Comparison of ENCODE assay signal across 14 cellular contexts in genomic region chr1:153570874-153571273, GRCh38. TPM values are rescaled to one million over a fixed set of nuclear protein-coding genes. Genes with fewer than 3 reads are reported as not detected.
A peak's percentile ranks its signal among the peaks of the same experiment; 100 is the strongest.
DNase-seq lines count a peak whose midpoint lies in the region; ATAC-seq and TF ChIP-seq lines count a peak whose summit lies in the region.
"Had no signal": no experiment of that assay in that cellular context is flagged by ENCODE, and none has a peak within 500 bp of the region (broad histone marks: within the 10 kb centered on the region; RNA-seq: fewer than 3 reads in every experiment).

No MANE protein-coding gene starts in this region.

- POLR2A ChIA-PET in RWPE1 (lab: Yijun Ruan, JAX; ENCODE audit: low non-redundant PET) = no interaction called here
- POLR2A ChIA-PET in PC-3 (lab: Charles Lee; ENCODE audit: unreplicated experiment) = interaction anchor here (0.6 kb wide), 1 partner anchor 75 kb away, joined by 5 read pairs; no protein-coding TSS in a partner anchor

- H3K9me3 ChIP-seq in neural progenitor cell (ENCODE audit: low read depth) (no peaks in the 10 kb centered on the region), PC-3 (ENCODE audit: low read length) (no peaks in the 10 kb centered on the region)

- no peaks in the 10 kb centered on the region for H3K27me3 Mint-ChIP-seq in Calu3 (ENCODE audit: unreplicated experiment)
- peaks cover 12% of the 10 kb centered on the region for H3K27me3 Mint-ChIP-seq in neural progenitor cell (ENCODE audit: insufficient read depth, low read depth)

- CTCF ChIA-PET in Calu3 (lab: Charles Lee) = interaction anchor here (0.7 to 2.2 kb wide), 6 partner anchors 38 to 1916 kb away, joined by 3 to 8 read pairs (median 4); no protein-coding TSS in a partner anchor
- CTCF ChIA-PET in RWPE1 (lab: Yijun Ruan, JAX) = interaction anchor here (0.6 to 2.4 kb wide), 2 partner anchors 60 to 64 kb away, joined by 3 to 18 read pairs; no protein-coding TSS in a partner anchor
- CTCF ChIA-PET in PC-3 (lab: Charles Lee) = interaction anchor here (0.6 kb wide), 2 partner anchors 73 to 1080 kb away, joined by 3 to 6 read pairs; no protein-coding TSS in a partner anchor

- H3F3A ChIP-seq in neural progenitor cell (ENCODE audit: low read depth) (peaks cover under 1% of the 10 kb centered on the region), PC-3 (ENCODE audit: low read length, unreplicated experiment) (peaks cover 7% of the 10 kb centered on the region)

- DNase-seq in COLO668 (lab: John Stamatoyannopoulos, UW; ENCODE audit: unreplicated experiment) = peak; percentile 66
- DNase-seq in Calu3 = no peak
- no peak for DNase-seq in RWPE1 (ENCODE audit: low spot score)
- DNase-seq in neural progenitor cell (ENCODE audit: low spot score) = no peak
- no peak for DNase-seq in medulla oblongata (ENCODE audit: extremely low spot score)
- no peak for DNase-seq in PC-3
- DNase-seq: HCEC 1CT, NCI-H2029, NCI-H2171 treated with DMSO at 0.1 percent for 48 hours had no signal

- H3K9ac ChIP-seq in neural progenitor cell (no peak overlapping the region), PC-3 (ENCODE audit: low read length) (no peak overlapping the region)

- H3K27ac Mint-ChIP-seq in Calu3 (ENCODE audit: unreplicated experiment) (peak overlapping the region; percentile 10), neural progenitor cell (peak overlapping the region; percentile 65)

- H3K27ac ChIP-seq in RWPE1 = 0 out of 2 replicates have a peak overlapping the region, but pooled peaks have one; percentile 5
- no peak overlapping the region for H3K27ac ChIP-seq in neural progenitor cell
- no peak overlapping the region for H3K27ac ChIP-seq in PC-3 (ENCODE audit: low read length)
- H3K27ac ChIP-seq: SK-N-MC had no signal

- no peaks in the 10 kb centered on the region for H3K79me2 ChIP-seq in neural progenitor cell (ENCODE audit: low read depth)
- H3K79me2 ChIP-seq in PC-3 (ENCODE audit: low read length) = peaks cover 4% of the 10 kb centered on the region; the same call in 1 of the 2 replicates

- no peaks in the 10 kb centered on the region for H4K20me1 ChIP-seq in neural progenitor cell (ENCODE audit: low read depth)
- H4K20me1 ChIP-seq in PC-3 (ENCODE audit: low read length) = no peaks in the 10 kb centered on the region
- H4K20me1 ChIP-seq: BLaER1 treated with 17β-estradiol and CSF1 and Interleukin-3, amounts not matched to agents 10 nM and 100 nM had no signal

- H3K36me3 ChIP-seq in neural progenitor cell (no peaks in the 10 kb centered on the region), PC-3 (ENCODE audit: low read depth, low read length) (no peaks in the 10 kb centered on the region)
- H3K36me3 ChIP-seq: BLaER1 treated with 17β-estradiol and CSF1 and Interleukin-3, amounts not matched to agents 10 nM and 100 nM had no signal

- H3K9me3 Mint-ChIP-seq in Calu3 (ENCODE audit: low read depth, unreplicated experiment) (no peaks in the 10 kb centered on the region), neural progenitor cell (peaks cover 7% of the 10 kb centered on the region)
- H3K9me3 Mint-ChIP-seq: IgD-negative memory B cell had no signal

- H2AFZ ChIP-seq in neural progenitor cell (replicated peaks) (no peak overlapping the region), PC-3 (ENCODE audit: low read length) (no peak overlapping the region)

- no peaks in the 10 kb centered on the region for H3K9me2 ChIP-seq in PC-3 (replicated peaks; ENCODE audit: low read length)

- H3K36me3 Mint-ChIP-seq in Calu3 (ENCODE audit: insufficient read depth, unreplicated experiment) (peaks cover 38% of the 10 kb centered on the region), neural progenitor cell (no peaks in the 10 kb centered on the region)

- H3K4me1 Mint-ChIP-seq in Calu3 (ENCODE audit: low read depth, unreplicated experiment) (peaks cover 70% of the 10 kb centered on the region), neural progenitor cell (peaks cover 43% of the 10 kb centered on the region)

- no peaks in the 10 kb centered on the region for H3K27me3 ChIP-seq in neural progenitor cell
- no peaks in the 10 kb centered on the region for H3K27me3 ChIP-seq in PC-3 (ENCODE audit: low read length)
- H3K27me3 ChIP-seq: BLaER1 treated with 17β-estradiol and CSF1 and Interleukin-3, amounts not matched to agents 10 nM and 100 nM had no signal

- TF ChIP-seq CTCF in Calu3 (IDR thresholded peaks at IDR 0.05; ENCODE audit: unreplicated experiment) = no peak
- no peak for TF ChIP-seq CTCF in RWPE1 (conservative IDR thresholded peaks at IDR 0.05; ENCODE audit: low read depth)
- no peak for TF ChIP-seq CTCF in neural progenitor cell (IDR thresholded peaks at IDR 0.05)
- no peak for TF ChIP-seq CTCF in PC-3 (conservative IDR thresholded peaks at IDR 0.05; ENCODE audit: low read depth, low read length)

- ATAC-seq in HG03045 (IDR thresholded peaks at IDR 0.05; ENCODE audit: unreplicated experiment) (no peak), PC-3 (no peak)
- ATAC-seq: Right ventricle myocardium inferior had no signal

- H3K4me1 ChIP-seq in neural progenitor cell = peaks cover 17% of the 10 kb centered on the region
- peaks cover 51% of the 10 kb centered on the region for H3K4me1 ChIP-seq in PC-3 (ENCODE audit: insufficient read depth, low read length)

- H3K4me2 ChIP-seq in neural progenitor cell (no peak overlapping the region), PC-3 (ENCODE audit: low read length) (no peak overlapping the region)

- intact Hi-C loops in Calu3 (cut with micrococcal nuclease; ENCODE audit: unreplicated experiment) = loop anchor here (5.0 kb wide), 1 partner anchor 101 kb away; the partner anchor contains the start of gene ILF2
- intact Hi-C loops in PC-3 (cut with micrococcal nuclease) = no loop called here

- BruUV-seq in Calu3 (replicated peaks; lab: Mats Ljungman, UMichigan) (no TSS peak), PC-3 (replicated peaks; lab: Mats Ljungman, UMichigan) (no TSS peak)

- no peak overlapping the region for H3K4me3 ChIP-seq in neural progenitor cell
- H3K4me3 ChIP-seq in PC-3 (ENCODE audit: low read length) = no peak overlapping the region
- H3K4me3 ChIP-seq: BLaER1 treated with 17β-estradiol and CSF1 and Interleukin-3, amounts not matched to agents 10 nM and 100 nM; SK-N-MC had no signal

- H3K4me3 Mint-ChIP-seq in Calu3 (ENCODE audit: low read depth, unreplicated experiment) (no peak overlapping the region), neural progenitor cell (peak overlapping the region; percentile 39)
- H3K4me3 Mint-ChIP-seq: IgD-negative memory B cell had no signal

RNA-seq across cellular contexts. Expression of gene S100A2, which starts 5.2 kb away (rescaled TPM):
- total RNA-seq in Calu3 (2022) = 11.1 and 14.1 TPM in 2 replicates
- not detected in 2 replicates for total RNA-seq in neural progenitor cell (ENCODE audit: low replicate concordance)
- 358 and 373 TPM in 2 replicates for total RNA-seq in PC-3 (2014; rRNA removed)

RNA-seq across cellular contexts. Expression of gene S100A3, which starts 21.8 kb away (rescaled TPM):
- total RNA-seq in Calu3 (2022) (not detected in 2 replicates), neural progenitor cell (ENCODE audit: low replicate concordance) (not detected in 2 replicates), PC-3 (2014; rRNA removed) (4.6 and 7.9 TPM in 2 replicates)

RNA-seq across cellular contexts. Expression of gene S100A4, which starts 25.3 kb away (rescaled TPM):
- 19.8 and 20.5 TPM in 2 replicates for total RNA-seq in Calu3 (2022)
- total RNA-seq in neural progenitor cell (ENCODE audit: low replicate concordance) = 22.4 and 34.3 TPM in 2 replicates
- total RNA-seq in PC-3 (2014; rRNA removed) = 32.2 and 55.8 TPM in 2 replicates

RNA-seq across cellular contexts. Expression of gene S100A5, which starts 30.1 kb away (rescaled TPM):
- total RNA-seq in Calu3 (2022) (not detected in 2 replicates), neural progenitor cell (ENCODE audit: low replicate concordance) (not detected in 2 replicates), PC-3 (2014; rRNA removed) (2.5 and 6.3 TPM in 2 replicates)
- total RNA-seq: Right ventricle myocardium inferior had no signal

RNA-seq across cellular contexts. Expression of gene S100A6, which starts 35.1 kb away (rescaled TPM):
- total RNA-seq in Calu3 (2022) (1,521 and 2,023 TPM in 2 replicates), neural progenitor cell (ENCODE audit: low replicate concordance) (0.34 TPM in 1 of 2 replicates, not detected in the other), PC-3 (2014; rRNA removed) (1,818 and 2,572 TPM in 2 replicates)

Comparison
In these comparisons a context has a peak if more than half of its experiments do, and no peak if none do; other contexts are left out.
1. RNA of gene S100A2, which starts 5.2 kb away (total RNA-seq): 358 to 373 TPM in PC-3; 11.1 to 14.1 TPM in Calu3 and not detected in neural progenitor cell; every median in the first group is over 10 times any median in the second.